11 cellular contexts compared by ENCODE assay signal in genomic region chr16:22386976-22387375, GRCh38. TPM values are rescaled to one million over a fixed set of nuclear protein-coding genes. Genes with fewer than 3 reads are reported as not detected.
DNase-seq lines count a peak whose midpoint lies in the region; FAIRE-seq and TF ChIP-seq lines count a peak whose summit lies in the region.
"Had no signal": no experiment of that assay in that cellular context is flagged by ENCODE, and none has a peak within 500 bp of the region (broad histone marks: within the 10 kb centered on the region; RNA-seq: fewer than 3 reads in every experiment).

No MANE protein-coding gene starts in this region.

- WGBS in small intestine, 3 donors, result 66 to 90% (median 88%) methylated on average over 2 of the region's 2 CpGs

- H3K4me1 Mint-ChIP-seq in mesothelial cell of epicardium, result peaks cover 26% of the 10 kb centered on the region

- peaks cover 0 to 2% of the 10 kb centered on the region in 2 donors for H3K36me3 ChIP-seq in small intestine (ENCODE audit: control insufficient read depth in 2 of 2, insufficient read depth in 2 of 2, low read length in 2 of 2)

- no peaks in the 10 kb centered on the region for H3K9me3 ChIP-seq in small intestine (ENCODE audit: control insufficient read depth, low read depth)

- H3K36me3 Mint-ChIP-seq in mesothelial cell of epicardium, result peaks cover 6% of the 10 kb centered on the region
- H3K36me3 Mint-ChIP-seq: CD8-positive, alpha-beta T cell had no signal

- TF ChIP-seq CTCF in AG04449 (IDR thresholded peaks at IDR 0.05; ENCODE audit: insufficient read depth, low read length, missing control alignments) (no peak), cardiac fibroblast (IDR thresholded peaks at IDR 0.05; ENCODE audit: low read depth, low read length) (no peak), mesothelial cell of epicardium (IDR thresholded peaks at IDR 0.05; ENCODE audit: unreplicated experiment) (no peak)

- H3K27ac ChIP-seq in small intestine (ENCODE audit: low read depth in 1 of 2, low read length in 1 of 2), result no peak overlapping the region

- peak overlapping the region; percentile 91 for H3K27ac Mint-ChIP-seq in mesothelial cell of epicardium
- H3K27ac Mint-ChIP-seq: CD8-positive, alpha-beta T cell had no signal

- no peaks in the 10 kb centered on the region for H3K4me1 ChIP-seq in small intestine (ENCODE audit: control insufficient read depth in 2 of 2, insufficient read depth in 1 of 2, low read depth in 1 of 2, low read length in 1 of 2)

- peaks cover 6% of the 10 kb centered on the region for H3K9me3 Mint-ChIP-seq in mesothelial cell of epicardium
- H3K9me3 Mint-ChIP-seq: CD8-positive, alpha-beta T cell had no signal

- DNase-seq in AG04449 (ENCODE audit: low read depth, low spot score) (peak; percentile 89), HS-5 (ENCODE audit: low read depth) (peak; percentile 93), cardiac fibroblast (ENCODE audit: low read depth in 2 of 2) (peak; percentile 89 to 95), mesothelial cell of epicardium (ENCODE audit: low spot score in 2 of 2, unreplicated experiment in 2 of 2) (no peak), NCI-H524 (lab: John Stamatoyannopoulos, UW) (no peak), T-helper 1 cell (no peak), small intestine (no peak), NK-92 (lab: John Stamatoyannopoulos, UW; ENCODE audit: unreplicated experiment) (no peak)
- DNase-seq: CD8-positive, alpha-beta T cell; mesendoderm; NCI-H1436 had no signal

- POLR2A ChIA-PET in AG04449 (lab: Yijun Ruan, JAX), result interaction anchor here (0.7 to 2.5 kb wide), 4 partner anchors 11 to 29 kb away, joined by 3 to 25 read pairs (median 6); partner anchors contain the start of gene CDR2

- no peak for FAIRE-seq in small intestine (lab: Jason Lieb, UNC)

- CTCF ChIA-PET in AG04449 (lab: Yijun Ruan, JAX), result interaction anchor here (1.2 kb wide), 2 partner anchors 12 to 16 kb away, joined by 3 to 4 read pairs; no protein-coding TSS in a partner anchor

- H3K4me3 ChIP-seq in AG04449 (ENCODE audit: low read depth, low read length) (no peak overlapping the region), cardiac fibroblast (replicated peaks in 1 of 2; ENCODE audit: low read depth in 2 of 2, low read length in 2 of 2) (no peak overlapping the region), small intestine (ENCODE audit: low read depth in 1 of 2, low read length in 2 of 2) (no peak overlapping the region)

- peak overlapping the region; percentile 6 for H3K4me3 Mint-ChIP-seq in mesothelial cell of epicardium
- H3K4me3 Mint-ChIP-seq: CD8-positive, alpha-beta T cell had no signal

- no peaks in the 10 kb centered on the region for H3K27me3 ChIP-seq in small intestine (ENCODE audit: control insufficient read depth in 2 of 2, insufficient read depth in 2 of 2, low read length in 2 of 2)

- H3K27me3 Mint-ChIP-seq in mesothelial cell of epicardium (ENCODE audit: low read depth), result no peaks in the 10 kb centered on the region

RNA-seq across cellular contexts. Expression of gene CDR2, which starts 12.6 kb away (rescaled TPM):
- 26.3 to 33.0 TPM (median 27.3 TPM) in 3 replicates for total RNA-seq in mesothelial cell of epicardium
- polyA plus RNA-seq in small intestine, result 10 to 100 TPM; 14.2 to 50.3 (median 49.7) TPM

Comparison
In these comparisons a context has a peak if more than half of its experiments do, and no peak if none do; other contexts are left out.
1. DNase-seq: peak in AG04449 (single experiment), HS-5 (single experiment) and cardiac fibroblast (2 of 2); none in mesothelial cell of epicardium (0 of 2), NCI-H524 (0 of 2), T-helper 1 cell (0 of 5), small intestine (single experiment) and NK-92 (single experiment).